Comparison of ENCODE assay signal across 17 cellular contexts in genomic region chr3:41024031-41024836, GRCh38.
"Had no signal": no experiment of that assay in that cellular context is flagged by ENCODE, and none has a peak within 500 bp of the region (broad histone marks: within the 10 kb centered on the region; RNA-seq: fewer than 3 reads in every experiment).

No MANE protein-coding gene starts in this region.

- H3K27ac ChIP-seq: esophagus squamous epithelium, psoas muscle, right lobe of liver, spleen, tibial artery, upper lobe of right lung, vagina had no signal

- H3K9me3 ChIP-seq: esophagus squamous epithelium, psoas muscle, right lobe of liver, spleen, tibial artery, upper lobe of right lung, vagina had no signal

- H3K4me3 Mint-ChIP-seq: natural killer cell treated with Interleukin-12 subunit alpha and Interleukin-12 subunit beta and Interleukin-15 and Interleukin-18, amount 100 ng/mL, for 72 hours; stimulated activated memory B cell treated with anti-CD40 and anti-IgM and Interleukin-4, amounts not matched to agents 10 μg/mL and 1 μg/mL and 100 μg/mL, for 72 hours; stimulated activated naive CD8-positive, alpha-beta T cell treated with anti-CD3 and anti-CD28 coated beads, Interleukin-15, Interleukin-2, amounts not matched to agents 100 ng/mL and 50 ng/mL, for 24 hours had no signal

- H3K9me3 Mint-ChIP-seq: natural killer cell treated with Interleukin-12 subunit alpha and Interleukin-12 subunit beta and Interleukin-15 and Interleukin-18, amount 100 ng/mL, for 72 hours; stimulated activated memory B cell treated with anti-CD40 and anti-IgM and Interleukin-4, amounts not matched to agents 10 μg/mL and 1 μg/mL and 100 μg/mL, for 72 hours; stimulated activated naive CD8-positive, alpha-beta T cell treated with anti-CD3 and anti-CD28 coated beads, Interleukin-15, Interleukin-2, amounts not matched to agents 100 ng/mL and 50 ng/mL, for 24 hours had no signal

- H3K36me3 Mint-ChIP-seq: natural killer cell treated with Interleukin-12 subunit alpha and Interleukin-12 subunit beta and Interleukin-15 and Interleukin-18, amount 100 ng/mL, for 72 hours; stimulated activated memory B cell treated with anti-CD40 and anti-IgM and Interleukin-4, amounts not matched to agents 10 μg/mL and 1 μg/mL and 100 μg/mL, for 72 hours had no signal

- H3K4me3 ChIP-seq: esophagus squamous epithelium, psoas muscle, right lobe of liver, spleen, tibial artery, upper lobe of right lung, vagina had no signal

- H3K4me1 Mint-ChIP-seq: stimulated activated memory B cell treated with anti-CD40 and anti-IgM and Interleukin-4, amounts not matched to agents 10 μg/mL and 1 μg/mL and 100 μg/mL, for 72 hours had no signal

- DNase-seq: effector memory CD4-positive, alpha-beta T cell; esophagus squamous epithelium; foreskin fibroblast; mesendoderm; psoas muscle; retina; right lobe of liver; spleen; stimulated activated CD4-positive, alpha-beta T cell treated with anti-CD3 and anti-CD28 coated beads, Interleukin-15, amount 100 ng/mL, for 24 hours; stimulated activated CD4-positive, alpha-beta T cell treated with anti-CD3 and anti-CD28 coated beads, Interleukin-1b, Interleukin-23, amount 100 ng/mL, for 48 hours; stimulated activated CD4-positive, alpha-beta T cell treated with anti-CD3 and anti-CD28 coated beads, Interleukin-4, amount 100 ng/mL, for 24 hours; tibial artery; upper lobe of right lung had no signal

- H3K36me3 ChIP-seq: esophagus squamous epithelium, right lobe of liver, spleen, tibial artery, upper lobe of right lung, vagina had no signal

- H3K27me3 Mint-ChIP-seq: stimulated activated memory B cell treated with anti-CD40 and anti-IgM and Interleukin-4, amounts not matched to agents 10 μg/mL and 1 μg/mL and 100 μg/mL, for 72 hours had no signal

- H3K27ac Mint-ChIP-seq: natural killer cell treated with Interleukin-12 subunit alpha and Interleukin-12 subunit beta and Interleukin-15 and Interleukin-18, amount 100 ng/mL, for 72 hours; stimulated activated memory B cell treated with anti-CD40 and anti-IgM and Interleukin-4, amounts not matched to agents 10 μg/mL and 1 μg/mL and 100 μg/mL, for 72 hours; stimulated activated naive CD8-positive, alpha-beta T cell treated with anti-CD3 and anti-CD28 coated beads, Interleukin-15, Interleukin-2, amounts not matched to agents 100 ng/mL and 50 ng/mL, for 24 hours had no signal

- H3K27me3 ChIP-seq: esophagus squamous epithelium, right lobe of liver, tibial artery, upper lobe of right lung, vagina had no signal

- H3K4me1 ChIP-seq: psoas muscle, right lobe of liver, tibial artery, upper lobe of right lung had no signal
